19 cellular contexts compared by ENCODE assay signal in genomic region chr6:149154137-149154900, GRCh38.
DNase-seq lines count a peak whose midpoint lies in the region; ATAC-seq, FAIRE-seq and TF ChIP-seq lines count a peak whose summit lies in the region.
"Had no signal": no experiment of that assay in that cellular context is flagged by ENCODE, and none has a peak within 500 bp of the region (broad histone marks: within the 10 kb centered on the region; RNA-seq: fewer than 3 reads in every experiment).

No MANE protein-coding gene starts in this region.

- H3K4ac ChIP-seq in H1 (replicated peaks; ENCODE audit: insufficient read length, low read depth, low read length) = no peak overlapping the region

- intact Hi-C loops in activated CD4-positive, alpha-beta memory T cell treated with anti-CD3 and anti-CD28 coated beads for 36 hours (cut with micrococcal nuclease) = loop anchor here (2.0 to 5.0 kb wide), 2 partner anchors 14 to 268 kb away; no protein-coding TSS in a partner anchor
- intact Hi-C loops in upper lobe of right lung (cut with DNase I) = no loop called here

- CTCF ChIA-PET in activated naive CD4-positive, alpha-beta T cell treated with anti-CD3 and anti-CD28 coated beads, Interleukin-2, amount 10 ng/mL, durations not matched to agents 7 days and 5 days (lab: Charles Lee) = interaction anchor here (0.6 to 1.2 kb wide), 5 partner anchors 9 to 277 kb away, joined by 3 to 5 read pairs (median 3); no protein-coding TSS in a partner anchor
- CTCF ChIA-PET in activated CD4-positive, alpha-beta memory T cell treated with anti-CD3 and anti-CD28 coated beads for 36 hours (lab: Charles Lee) = interaction anchor here (0.6 to 1.4 kb wide), 8 partner anchors 9 to 277 kb away, joined by 3 to 5 read pairs (median 3); no protein-coding TSS in a partner anchor
- CTCF ChIA-PET in H1 (lab: Charles Lee; ENCODE audit: partially characterized antibody) = interaction anchor here (1.1 to 1.6 kb wide), 2 partner anchors 41 to 126 kb away, joined by 3 read pairs; no protein-coding TSS in a partner anchor

- H3K27ac ChIP-seq in H1 (ENCODE audit: low read depth, low read length) (no peak overlapping the region), upper lobe of right lung (no peak overlapping the region)
- H3K27ac ChIP-seq: coronary artery, epithelial cell of prostate, psoas muscle, RWPE1 had no signal

- H3K23me2 ChIP-seq in H1 (ENCODE audit: low read depth, low read length) = no peaks in the 10 kb centered on the region

- no peak overlapping the region for H4K8ac ChIP-seq in H1 (ENCODE audit: extremely low read depth, insufficient read depth, low read length)

- no peak overlapping the region for H3K4me3 Mint-ChIP-seq in activated naive CD4-positive, alpha-beta T cell treated with anti-CD3 and anti-CD28 coated beads, Interleukin-2, amount 10 ng/mL, durations not matched to agents 7 days and 5 days
- peak overlapping the region; percentile 5 for H3K4me3 Mint-ChIP-seq in activated CD4-positive, alpha-beta memory T cell treated with anti-CD3 and anti-CD28 coated beads for 36 hours
- H3K4me3 Mint-ChIP-seq: nephron, WTC11 had no signal

- no peak overlapping the region for H2BK12ac ChIP-seq in H1 (ENCODE audit: low read depth, low read length)

- no peak overlapping the region for H2BK5ac ChIP-seq in H1 (ENCODE audit: low read depth, low read length)

- H3K4me1 ChIP-seq in H1 (replicated peaks in 1 of 4; ENCODE audit: control insufficient read depth in 3 of 4, insufficient read depth in 4 of 4, low read length in 3 of 4) (peaks cover 0 to 7% (median 2%) of the 10 kb centered on the region in 4 experiments; a peak in 2 of 7 replicates), upper lobe of right lung (no peaks in the 10 kb centered on the region)
- H3K4me1 ChIP-seq: psoas muscle had no signal

- no peaks in the 10 kb centered on the region for H3K79me2 ChIP-seq in H1 (ENCODE audit: control insufficient read depth in 1 of 2, insufficient read depth in 2 of 2, low read length in 2 of 2)

- H3K27me3 Mint-ChIP-seq in activated naive CD4-positive, alpha-beta T cell treated with anti-CD3 and anti-CD28 coated beads, Interleukin-2, amount 10 ng/mL, durations not matched to agents 7 days and 5 days = no peaks in the 10 kb centered on the region
- H3K27me3 Mint-ChIP-seq in activated CD4-positive, alpha-beta memory T cell treated with anti-CD3 and anti-CD28 coated beads for 36 hours = no peaks in the 10 kb centered on the region

- H3K79me1 ChIP-seq in H1 (ENCODE audit: low read depth, low read length) = no peaks in the 10 kb centered on the region

- no peak overlapping the region for H2AK5ac ChIP-seq in H1 (ENCODE audit: low read depth, low read length)

- H3K36me3 Mint-ChIP-seq in activated naive CD4-positive, alpha-beta T cell treated with anti-CD3 and anti-CD28 coated beads, Interleukin-2, amount 10 ng/mL, durations not matched to agents 7 days and 5 days = peaks cover 80% of the 10 kb centered on the region
- peaks cover 26% of the 10 kb centered on the region for H3K36me3 Mint-ChIP-seq in activated CD4-positive, alpha-beta memory T cell treated with anti-CD3 and anti-CD28 coated beads for 36 hours
- H3K36me3 Mint-ChIP-seq: WTC11 had no signal

- TF ChIP-seq CTCF in H1 (IDR thresholded peaks at IDR 0.05; ENCODE audit: control extremely low read depth in 1 of 3, insufficient read depth in 1 of 3, low read depth in 1 of 3, low read length in 3 of 3) (no peak), upper lobe of right lung (IDR thresholded peaks at IDR 0.05) (no peak)

- H3K14ac ChIP-seq in H1 (ENCODE audit: insufficient read length) = no peak overlapping the region

- WGBS in H1 (ENCODE audit: extremely low coverage in 1 of 2, insufficient coverage in 1 of 2, insufficient read length in 1 of 2, insufficient replicate concordance in 2 of 2, low coverage in 1 of 2, low lambda C conversion rate in 2 of 2, missing lambda C conversion rate in 1 of 2), 2 experiments = 86% methylated on average over 2 of the region's 2 CpGs; no CpG with 5 or more reads in 1 of the 2 experiments

- H2AFZ ChIP-seq in H1 (ENCODE audit: low read length) = peak overlapping the region; percentile 19; the same call in 1 of the 2 replicates

- H2BK15ac ChIP-seq in H1 (ENCODE audit: low read length) = no peak overlapping the region

- no peak overlapping the region for H3K9ac ChIP-seq in H1 (replicated peaks in 1 of 4; ENCODE audit: extremely low read depth in 1 of 4, low read depth in 3 of 4, low read length in 3 of 4)

- TF ChIP-seq EP300 in H1 (IDR thresholded peaks at IDR 0.05; ENCODE audit: borderline replicate concordance in 1 of 2, low read depth in 2 of 2, low read length in 2 of 2) = no peak

- no peak overlapping the region for H3K56ac ChIP-seq in H1 (replicated peaks; ENCODE audit: insufficient read length, low read depth, low read length)

- no peaks in the 10 kb centered on the region for H3K36me3 ChIP-seq in H1 (ENCODE audit: control insufficient read depth in 2 of 4, insufficient read depth in 4 of 4, low read length in 3 of 4)
- H3K36me3 ChIP-seq in upper lobe of right lung = no peaks in the 10 kb centered on the region

- H3K18ac ChIP-seq in H1 (ENCODE audit: extremely low read depth, low read length) = no peak overlapping the region

- H4K20me1 ChIP-seq in H1 (replicated peaks in 1 of 2; ENCODE audit: control insufficient read depth in 1 of 2, insufficient read depth in 2 of 2, low read length in 2 of 2) = no peaks in the 10 kb centered on the region

- no peaks in the 10 kb centered on the region for H3K9me3 ChIP-seq in H1 (ENCODE audit: insufficient read depth in 2 of 2, low read depth in 1 of 2, low read length in 1 of 2)
- H3K9me3 ChIP-seq in upper lobe of right lung = no peaks in the 10 kb centered on the region
- H3K9me3 ChIP-seq: psoas muscle had no signal

- POLR2A ChIA-PET in activated CD4-positive, alpha-beta memory T cell treated with anti-CD3 and anti-CD28 coated beads for 36 hours (lab: Charles Lee) = interaction anchor here (0.8 to 2.1 kb wide), 10 partner anchors 9 to 169 kb away, joined by 3 to 13 read pairs (median 5); no protein-coding TSS in a partner anchor
- POLR2A ChIA-PET in H1 (lab: Charles Lee; ENCODE audit: partially characterized antibody) = no interaction called here

- peak overlapping the region; percentile 79 for H3K27ac Mint-ChIP-seq in activated naive CD4-positive, alpha-beta T cell treated with anti-CD3 and anti-CD28 coated beads, Interleukin-2, amount 10 ng/mL, durations not matched to agents 7 days and 5 days
- peak overlapping the region; percentile 88 for H3K27ac Mint-ChIP-seq in activated CD4-positive, alpha-beta memory T cell treated with anti-CD3 and anti-CD28 coated beads for 36 hours
- H3K27ac Mint-ChIP-seq: WTC11 had no signal

- no peak overlapping the region for H2BK120ac ChIP-seq in H1 (replicated peaks; ENCODE audit: low read depth, low read length)

- TF ChIP-seq RAD21 in H1 (IDR thresholded peaks at IDR 0.05 in 1 of 2, conservative IDR thresholded peaks at IDR 0.05 in 1 of 2; ENCODE audit: low read depth in 2 of 2, low read length in 2 of 2) = no peak

- no peak for TF ChIP-seq POLR2A in H1 (IDR thresholded peaks at IDR 0.05; ENCODE audit: control extremely low read depth in 1 of 2, low read depth in 2 of 2, low read length in 2 of 2)

- H4K5ac ChIP-seq in H1 (ENCODE audit: insufficient read length, low read depth, low read length) = no peak overlapping the region

- no peak overlapping the region for H4K91ac ChIP-seq in H1 (replicated peaks; ENCODE audit: insufficient read length, low read length)

- H3K4me1 Mint-ChIP-seq in activated naive CD4-positive, alpha-beta T cell treated with anti-CD3 and anti-CD28 coated beads, Interleukin-2, amount 10 ng/mL, durations not matched to agents 7 days and 5 days = peaks cover 62% of the 10 kb centered on the region
- H3K4me1 Mint-ChIP-seq in activated CD4-positive, alpha-beta memory T cell treated with anti-CD3 and anti-CD28 coated beads for 36 hours (ENCODE audit: low read depth) = peaks cover 62% of the 10 kb centered on the region

- H3K23ac ChIP-seq in H1 (ENCODE audit: insufficient read length) = no peak overlapping the region

- FAIRE-seq in H1 (lab: Jason Lieb, UNC) = no peak
- FAIRE-seq: GM12891, HTR-8/SVneo had no signal

- H3K9me3 Mint-ChIP-seq in activated naive CD4-positive, alpha-beta T cell treated with anti-CD3 and anti-CD28 coated beads, Interleukin-2, amount 10 ng/mL, durations not matched to agents 7 days and 5 days = peaks cover 41% of the 10 kb centered on the region
- peaks cover 3% of the 10 kb centered on the region for H3K9me3 Mint-ChIP-seq in activated CD4-positive, alpha-beta memory T cell treated with anti-CD3 and anti-CD28 coated beads for 36 hours
- H3K9me3 Mint-ChIP-seq: nephron had no signal

- H3K4me2 ChIP-seq in H1 (ENCODE audit: insufficient read depth in 1 of 2, low read depth in 2 of 2, low read length in 2 of 2) = no peak overlapping the region

- no peaks in the 10 kb centered on the region for H3K27me3 ChIP-seq in H1 (replicated peaks in 1 of 4; ENCODE audit: control insufficient read depth in 3 of 4, extremely low read depth in 1 of 4, insufficient read depth in 3 of 4, low read length in 3 of 4)
- no peaks in the 10 kb centered on the region for H3K27me3 ChIP-seq in upper lobe of right lung

- peak; percentile 53 for ATAC-seq in upper lobe of right lung
- ATAC-seq: psoas muscle, WTC11 had no signal

- no peak overlapping the region for H2BK20ac ChIP-seq in H1 (ENCODE audit: low read length)

- H3K4me3 ChIP-seq in H1 (ENCODE audit: extremely low read depth in 1 of 4, insufficient read depth in 2 of 4, low read depth in 3 of 4, low read length in 4 of 4) (no peak overlapping the region), upper lobe of right lung (no peak overlapping the region)
- H3K4me3 ChIP-seq: coronary artery, psoas muscle had no signal

- no peak for DNase-seq in activated naive CD4-positive, alpha-beta T cell treated with anti-CD3 and anti-CD28 coated beads, Interleukin-2, amount 10 ng/mL, durations not matched to agents 7 days and 5 days
- DNase-seq in activated naive CD4-positive, alpha-beta T cell (lab: John Stamatoyannopoulos, UW) = no peak
- no peak for DNase-seq in activated CD4-positive, alpha-beta memory T cell treated with anti-CD3 and anti-CD28 coated beads for 36 hours
- DNase-seq in H1 (ENCODE audit: low read depth in 1 of 2, low spot score in 2 of 2) = no peak
- no peak for DNase-seq in upper lobe of right lung
- DNase-seq in DMS 273 (lab: John Stamatoyannopoulos, UW; ENCODE audit: unreplicated experiment) = no peak
- no peak for DNase-seq in NCI-H1694 (lab: John Stamatoyannopoulos, UW)
- no peak for DNase-seq in NCI-H1417 treated with DMSO at 0.1 percent for 48 hours (lab: John Stamatoyannopoulos, UW)
- DNase-seq: mammary epithelial cell, NCI-H146, NCI-H226, psoas muscle had no signal

TF ChIP-seq in H1, 55 proteins besides CTCF, POLR2A, EP300 and RAD21 (continues in another document):
- TF ChIP-seq HDAC6 (IDR thresholded peaks at IDR 0.05; ENCODE audit: low read depth, low read length) (no peak), ATF3 (IDR thresholded peaks at IDR 0.05; ENCODE audit: insufficient read depth, low read depth, low read length) (no peak), KDM1A (IDR thresholded peaks at IDR 0.05; ENCODE audit: borderline replicate concordance, low read length) (no peak), POLR2AphosphoS5 (IDR thresholded peaks at IDR 0.05; ENCODE audit: low read depth, low read length) (no peak)
